25 cellular contexts compared by ENCODE assay signal in genomic region chr7:122597277-122597676, GRCh38.
"Had no signal": no experiment of that assay in that cellular context is flagged by ENCODE, and none has a peak within 500 bp of the region (broad histone marks: within the 10 kb centered on the region; RNA-seq: fewer than 3 reads in every experiment).

No MANE protein-coding gene starts in this region.

- H3K4me3 Mint-ChIP-seq: effector memory CD8-positive, alpha-beta T cell; immature natural killer cell; naive thymus-derived CD8-positive, alpha-beta T cell; nephron progenitor cell; stimulated activated effector memory CD8-positive, alpha-beta T cell treated with anti-CD3 and anti-CD28 coated beads, Interleukin-12 subunit alpha, Interleukin-12 subunit beta, amount 100 ng/mL, for 72 hours had no signal

- H3K27ac Mint-ChIP-seq: effector memory CD8-positive, alpha-beta T cell; immature natural killer cell; naive thymus-derived CD8-positive, alpha-beta T cell; nephron progenitor cell; stimulated activated effector memory CD8-positive, alpha-beta T cell treated with anti-CD3 and anti-CD28 coated beads, Interleukin-12 subunit alpha, Interleukin-12 subunit beta, amount 100 ng/mL, for 72 hours had no signal

- H3K4me1 ChIP-seq: esophagus squamous epithelium, heart right ventricle, lower lobe of right lung, prostate gland, right atrium auricular region, stomach, thyroid gland, vagina had no signal

- H3K27me3 Mint-ChIP-seq: effector memory CD8-positive, alpha-beta T cell; naive thymus-derived CD8-positive, alpha-beta T cell had no signal

- ATAC-seq: effector memory CD8-positive, alpha-beta T cell; heart right ventricle; left ventricle myocardium superior; lower lobe of right lung; naive thymus-derived CD8-positive, alpha-beta T cell; sciatic nerve; stimulated activated effector memory CD8-positive, alpha-beta T cell treated with anti-CD3 and anti-CD28 coated beads, Interleukin-12 subunit alpha, Interleukin-12 subunit beta, amount 100 ng/mL, for 72 hours had no signal

- H3K27me3 ChIP-seq: esophagus squamous epithelium, heart right ventricle, right atrium auricular region, stomach, thyroid gland, vagina had no signal

- H3K27ac ChIP-seq: esophagus squamous epithelium, heart right ventricle, lower lobe of right lung, prostate gland, right atrium auricular region, stomach, thyroid gland, vagina had no signal

- DNase-seq: effector memory CD8-positive, alpha-beta T cell; erythroblast; esophagus squamous epithelium; foreskin melanocyte; glutamatergic neuron; heart right ventricle; hippocampal formation; immature natural killer cell; islet precursor cell; left ventricle myocardium superior; lower lobe of right lung; naive thymus-derived CD8-positive, alpha-beta T cell; nephron progenitor cell; nucleus accumbens; stimulated activated CD4-positive, alpha-beta T cell treated with anti-CD3 and anti-CD28 coated beads, Interleukin-2, amount 100 ng/mL, for 24 hours; stimulated activated CD4-positive, alpha-beta T cell treated with anti-CD3 and anti-CD28 coated beads, Interleukin-4, amount 100 ng/mL, for 24 hours; stimulated activated naive CD4-positive, alpha-beta T cell treated with Interleukin-2 at 50 U/mL for 16 hours; stomach; thyroid gland; trophoblast cell had no signal

- H3K9me3 ChIP-seq: esophagus squamous epithelium, lower lobe of right lung, prostate gland, right atrium auricular region, stomach, thyroid gland, vagina had no signal

- H3K4me1 Mint-ChIP-seq: immature natural killer cell; naive thymus-derived CD8-positive, alpha-beta T cell; nephron progenitor cell; stimulated activated effector memory CD8-positive, alpha-beta T cell treated with anti-CD3 and anti-CD28 coated beads, Interleukin-12 subunit alpha, Interleukin-12 subunit beta, amount 100 ng/mL, for 72 hours had no signal

- H3K4me3 ChIP-seq: esophagus squamous epithelium, heart right ventricle, lower lobe of right lung, prostate gland, right atrium auricular region, stomach, thyroid gland, vagina had no signal

- H3K36me3 Mint-ChIP-seq: immature natural killer cell; naive thymus-derived CD8-positive, alpha-beta T cell; stimulated activated effector memory CD8-positive, alpha-beta T cell treated with anti-CD3 and anti-CD28 coated beads, Interleukin-12 subunit alpha, Interleukin-12 subunit beta, amount 100 ng/mL, for 72 hours had no signal

- H3K36me3 ChIP-seq: esophagus squamous epithelium, heart right ventricle, lower lobe of right lung, prostate gland, right atrium auricular region, stomach, thyroid gland, vagina had no signal
